1 cellular context compared by ENCODE assay signal in the genomic region with DNA sequence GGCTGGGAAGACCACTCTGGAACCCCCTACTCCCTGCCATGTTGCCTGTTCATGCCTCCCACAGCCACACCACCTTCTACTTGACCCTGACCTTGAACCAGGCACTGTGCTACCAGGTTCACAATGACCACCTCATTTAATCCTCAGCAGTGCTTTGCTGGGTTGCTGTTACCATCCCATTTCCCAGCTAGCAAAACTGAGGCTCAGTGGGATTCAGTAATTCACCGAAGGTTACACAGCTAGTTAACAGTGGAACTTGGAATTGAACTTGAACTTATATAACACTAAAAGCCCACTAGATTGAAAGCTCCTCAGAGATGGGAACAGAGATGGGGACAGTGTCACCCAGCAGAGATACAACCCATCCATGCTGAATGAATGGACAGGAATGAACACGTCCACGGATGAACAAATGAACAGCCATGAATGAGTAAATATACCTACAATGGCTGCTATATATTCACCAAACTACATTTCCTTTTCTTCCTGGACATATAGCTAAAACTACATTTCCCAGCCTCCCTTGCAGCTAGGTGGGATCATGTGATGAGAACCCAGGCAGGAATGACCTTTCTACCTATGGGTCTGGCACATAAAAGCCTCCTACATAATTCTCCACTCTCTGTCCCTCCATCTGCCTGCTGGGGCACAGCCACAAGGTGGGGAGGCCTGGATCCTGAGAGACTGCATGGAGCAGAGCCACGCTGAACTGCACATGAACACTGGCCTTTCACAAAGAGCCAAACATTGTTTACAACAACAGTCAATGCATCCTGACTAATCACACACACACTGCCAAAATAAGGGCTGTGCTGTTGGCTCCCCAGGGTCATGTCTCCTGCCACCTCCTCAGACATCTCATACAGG.
TF ChIP-seq lines count a peak whose summit lies in the region.

No MANE protein-coding gene starts in this region.

TF ChIP-seq in K562, 482 proteins besides CTCF, POLR2A, EP300 and RAD21 (continued from another document):
- TF ChIP-seq SIX5 (IDR thresholded peaks at IDR 0.05; ENCODE audit: borderline replicate concordance in 1 of 2, insufficient read depth in 1 of 2, low read depth in 1 of 2, low read length in 2 of 2) (peak; percentile 47 to 49; a peak in 2 of 4 replicates), ZNF696 (CRISPR knock-in tag; conservative IDR thresholded peaks at IDR 0.05) (no peak), PRPF4 (IDR thresholded peaks at IDR 0.05; ENCODE audit: insufficient read depth, low read depth, low read length, poor library complexity, severe bottlenecking) (no peak), SNIP1 (IDR thresholded peaks at IDR 0.05; ENCODE audit: low read depth) (no peak), RAD51 (IDR thresholded peaks at IDR 0.05; ENCODE audit: borderline replicate concordance, low read depth) (peak; percentile 65; the same call in 1 of the 2 replicates), GATAD2B (IDR thresholded peaks at IDR 0.05; ENCODE audit: borderline replicate concordance) (no peak), TCF3 (CRISPR knock-in tag; IDR thresholded peaks at IDR 0.05) (no peak), ASH1L (IDR thresholded peaks at IDR 0.05; ENCODE audit: borderline replicate concordance, low read depth, partially characterized antibody) (no peak), ZNF146 (CRISPR knock-in tag; IDR thresholded peaks at IDR 0.05; ENCODE audit: unreplicated experiment) (no peak), PHB (CRISPR knock-in tag; IDR thresholded peaks at IDR 0.05) (no peak), HCFC1 (IDR thresholded peaks at IDR 0.05; ENCODE audit: low read depth, low read length) (peak; percentile 80), HDGF (IDR thresholded peaks at IDR 0.05) (no peak), ARNT (IDR thresholded peaks at IDR 0.05) (no peak), KDM4B (IDR thresholded peaks at IDR 0.05; ENCODE audit: borderline replicate concordance in 2 of 2, low read depth in 1 of 2) (no peak), BRCA1 (IDR thresholded peaks at IDR 0.05) (no peak), BRCA1 (CRISPR knock-in tag; IDR thresholded peaks at IDR 0.05) (no peak), ZNF175 (CRISPR knock-in tag; IDR thresholded peaks at IDR 0.05; ENCODE audit: low read depth) (no peak), ZBTB1 (CRISPR knock-in tag; IDR thresholded peaks at IDR 0.05; ENCODE audit: borderline replicate concordance, low read depth) (no peak), BCL6 (CRISPR knock-in tag; IDR thresholded peaks at IDR 0.05) (no peak), RBM25 (IDR thresholded peaks at IDR 0.05; ENCODE audit: low read depth, low read length, severe bottlenecking) (peak; percentile 51), ZNF282 (CRISPR knock-in tag; IDR thresholded peaks at IDR 0.05) (no peak), NR2C1 (IDR thresholded peaks at IDR 0.05) (peak; percentile 66), NR2C1 (tag; IDR thresholded peaks at IDR 0.05) (peak; percentile 46; the same call in 1 of the 2 replicates), ZNF143 (CRISPR knock-in tag; IDR thresholded peaks at IDR 0.05) (peak; percentile 70; the same call in 1 of the 2 replicates), MYNN (IDR thresholded peaks at IDR 0.05) (no peak), MYNN (CRISPR knock-in tag; IDR thresholded peaks at IDR 0.05) (no peak), POU5F1 (IDR thresholded peaks at IDR 0.05; ENCODE audit: borderline replicate concordance, low read depth, low read length, partially characterized antibody) (no peak), FOXJ3 (CRISPR knock-in tag; IDR thresholded peaks at IDR 0.05) (no peak)
- TF ChIP-seq, protein P1, sequence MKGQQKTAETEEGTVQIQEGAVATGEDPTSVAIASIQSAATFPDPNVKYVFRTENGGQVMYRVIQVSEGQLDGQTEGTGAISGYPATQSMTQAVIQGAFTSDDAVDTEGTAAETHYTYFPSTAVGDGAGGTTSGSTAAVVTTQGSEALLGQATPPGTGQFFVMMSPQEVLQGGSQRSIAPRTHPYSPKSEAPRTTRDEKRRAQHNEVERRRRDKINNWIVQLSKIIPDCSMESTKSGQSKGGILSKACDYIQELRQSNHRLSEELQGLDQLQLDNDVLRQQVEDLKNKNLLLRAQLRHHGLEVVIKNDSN (CRISPR knock-in tag; IDR thresholded peaks at IDR 0.05), result peak; percentile 52
- TF ChIP-seq, protein P2, sequence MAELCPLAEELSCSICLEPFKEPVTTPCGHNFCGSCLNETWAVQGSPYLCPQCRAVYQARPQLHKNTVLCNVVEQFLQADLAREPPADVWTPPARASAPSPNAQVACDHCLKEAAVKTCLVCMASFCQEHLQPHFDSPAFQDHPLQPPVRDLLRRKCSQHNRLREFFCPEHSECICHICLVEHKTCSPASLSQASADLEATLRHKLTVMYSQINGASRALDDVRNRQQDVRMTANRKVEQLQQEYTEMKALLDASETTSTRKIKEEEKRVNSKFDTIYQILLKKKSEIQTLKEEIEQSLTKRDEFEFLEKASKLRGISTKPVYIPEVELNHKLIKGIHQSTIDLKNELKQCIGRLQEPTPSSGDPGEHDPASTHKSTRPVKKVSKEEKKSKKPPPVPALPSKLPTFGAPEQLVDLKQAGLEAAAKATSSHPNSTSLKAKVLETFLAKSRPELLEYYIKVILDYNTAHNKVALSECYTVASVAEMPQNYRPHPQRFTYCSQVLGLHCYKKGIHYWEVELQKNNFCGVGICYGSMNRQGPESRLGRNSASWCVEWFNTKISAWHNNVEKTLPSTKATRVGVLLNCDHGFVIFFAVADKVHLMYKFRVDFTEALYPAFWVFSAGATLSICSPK (IDR thresholded peaks at IDR 0.05; ENCODE audit: borderline replicate concordance), result no peak
- TF ChIP-seq, protein P3, sequence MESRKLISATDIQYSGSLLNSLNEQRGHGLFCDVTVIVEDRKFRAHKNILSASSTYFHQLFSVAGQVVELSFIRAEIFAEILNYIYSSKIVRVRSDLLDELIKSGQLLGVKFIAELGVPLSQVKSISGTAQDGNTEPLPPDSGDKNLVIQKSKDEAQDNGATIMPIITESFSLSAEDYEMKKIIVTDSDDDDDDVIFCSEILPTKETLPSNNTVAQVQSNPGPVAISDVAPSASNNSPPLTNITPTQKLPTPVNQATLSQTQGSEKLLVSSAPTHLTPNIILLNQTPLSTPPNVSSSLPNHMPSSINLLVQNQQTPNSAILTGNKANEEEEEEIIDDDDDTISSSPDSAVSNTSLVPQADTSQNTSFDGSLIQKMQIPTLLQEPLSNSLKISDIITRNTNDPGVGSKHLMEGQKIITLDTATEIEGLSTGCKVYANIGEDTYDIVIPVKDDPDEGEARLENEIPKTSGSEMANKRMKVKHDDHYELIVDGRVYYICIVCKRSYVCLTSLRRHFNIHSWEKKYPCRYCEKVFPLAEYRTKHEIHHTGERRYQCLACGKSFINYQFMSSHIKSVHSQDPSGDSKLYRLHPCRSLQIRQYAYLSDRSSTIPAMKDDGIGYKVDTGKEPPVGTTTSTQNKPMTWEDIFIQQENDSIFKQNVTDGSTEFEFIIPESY (CRISPR knock-in tag; IDR thresholded peaks at IDR 0.05), result no peak
- TF ChIP-seq, protein P4, sequence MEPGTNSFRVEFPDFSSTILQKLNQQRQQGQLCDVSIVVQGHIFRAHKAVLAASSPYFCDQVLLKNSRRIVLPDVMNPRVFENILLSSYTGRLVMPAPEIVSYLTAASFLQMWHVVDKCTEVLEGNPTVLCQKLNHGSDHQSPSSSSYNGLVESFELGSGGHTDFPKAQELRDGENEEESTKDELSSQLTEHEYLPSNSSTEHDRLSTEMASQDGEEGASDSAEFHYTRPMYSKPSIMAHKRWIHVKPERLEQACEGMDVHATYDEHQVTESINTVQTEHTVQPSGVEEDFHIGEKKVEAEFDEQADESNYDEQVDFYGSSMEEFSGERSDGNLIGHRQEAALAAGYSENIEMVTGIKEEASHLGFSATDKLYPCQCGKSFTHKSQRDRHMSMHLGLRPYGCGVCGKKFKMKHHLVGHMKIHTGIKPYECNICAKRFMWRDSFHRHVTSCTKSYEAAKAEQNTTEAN (CRISPR knock-in tag; IDR thresholded peaks at IDR 0.05), result no peak
- TF ChIP-seq, protein P5, sequence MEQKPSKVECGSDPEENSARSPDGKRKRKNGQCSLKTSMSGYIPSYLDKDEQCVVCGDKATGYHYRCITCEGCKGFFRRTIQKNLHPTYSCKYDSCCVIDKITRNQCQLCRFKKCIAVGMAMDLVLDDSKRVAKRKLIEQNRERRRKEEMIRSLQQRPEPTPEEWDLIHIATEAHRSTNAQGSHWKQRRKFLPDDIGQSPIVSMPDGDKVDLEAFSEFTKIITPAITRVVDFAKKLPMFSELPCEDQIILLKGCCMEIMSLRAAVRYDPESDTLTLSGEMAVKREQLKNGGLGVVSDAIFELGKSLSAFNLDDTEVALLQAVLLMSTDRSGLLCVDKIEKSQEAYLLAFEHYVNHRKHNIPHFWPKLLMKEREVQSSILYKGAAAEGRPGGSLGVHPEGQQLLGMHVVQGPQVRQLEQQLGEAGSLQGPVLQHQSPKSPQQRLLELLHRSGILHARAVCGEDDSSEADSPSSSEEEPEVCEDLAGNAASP (IDR thresholded peaks at IDR 0.05), result no peak
- TF ChIP-seq, protein P6, sequence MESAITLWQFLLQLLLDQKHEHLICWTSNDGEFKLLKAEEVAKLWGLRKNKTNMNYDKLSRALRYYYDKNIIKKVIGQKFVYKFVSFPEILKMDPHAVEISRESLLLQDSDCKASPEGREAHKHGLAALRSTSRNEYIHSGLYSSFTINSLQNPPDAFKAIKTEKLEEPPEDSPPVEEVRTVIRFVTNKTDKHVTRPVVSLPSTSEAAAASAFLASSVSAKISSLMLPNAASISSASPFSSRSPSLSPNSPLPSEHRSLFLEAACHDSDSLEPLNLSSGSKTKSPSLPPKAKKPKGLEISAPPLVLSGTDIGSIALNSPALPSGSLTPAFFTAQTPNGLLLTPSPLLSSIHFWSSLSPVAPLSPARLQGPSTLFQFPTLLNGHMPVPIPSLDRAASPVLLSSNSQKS (CRISPR knock-in tag; IDR thresholded peaks at IDR 0.05), result no peak
- TF ChIP-seq, protein P7, sequence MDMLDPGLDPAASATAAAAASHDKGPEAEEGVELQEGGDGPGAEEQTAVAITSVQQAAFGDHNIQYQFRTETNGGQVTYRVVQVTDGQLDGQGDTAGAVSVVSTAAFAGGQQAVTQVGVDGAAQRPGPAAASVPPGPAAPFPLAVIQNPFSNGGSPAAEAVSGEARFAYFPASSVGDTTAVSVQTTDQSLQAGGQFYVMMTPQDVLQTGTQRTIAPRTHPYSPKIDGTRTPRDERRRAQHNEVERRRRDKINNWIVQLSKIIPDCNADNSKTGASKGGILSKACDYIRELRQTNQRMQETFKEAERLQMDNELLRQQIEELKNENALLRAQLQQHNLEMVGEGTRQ (CRISPR knock-in tag; IDR thresholded peaks at IDR 0.05), result peak; percentile 76
